In the genomic region with DNA sequence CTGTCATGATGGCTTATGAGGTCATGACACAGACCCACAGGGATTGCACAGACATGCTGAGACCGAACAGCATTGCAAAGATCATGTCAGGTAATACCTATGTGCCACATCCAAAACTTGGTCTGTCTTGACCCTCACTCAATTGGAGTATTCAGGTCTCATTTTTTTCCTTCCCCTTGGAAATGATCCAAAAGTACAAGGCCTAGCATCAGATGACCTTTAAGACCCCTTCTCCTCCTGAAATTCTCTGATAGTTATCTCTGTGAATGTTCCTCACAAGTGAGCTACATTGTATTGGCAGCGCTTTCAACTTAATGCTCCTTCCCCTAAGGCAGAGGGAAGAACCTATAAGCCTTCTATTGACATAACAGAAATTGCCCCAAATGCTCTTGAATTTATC, we compare ENCODE assay signal across 1 cellular context.
A peak's percentile ranks its signal among the peaks of the same experiment; 100 is the strongest.
TF ChIP-seq lines count a peak whose summit lies in the region.

No MANE protein-coding gene starts in this region.

TF ChIP-seq in K562, 482 proteins besides CTCF, POLR2A, EP300 and RAD21 (continued from another document and continues in another):
- TF ChIP-seq CUX1 (CRISPR knock-in tag; IDR thresholded peaks at IDR 0.05) (no peak), MXI1 (IDR thresholded peaks at IDR 0.05; ENCODE audit: low read depth, low read length) (no peak), MYBL2 (IDR thresholded peaks at IDR 0.05; ENCODE audit: low read depth) (no peak), MYBL2 (CRISPR knock-in tag; IDR thresholded peaks at IDR 0.05; ENCODE audit: borderline replicate concordance) (no peak), ZMIZ1 (IDR thresholded peaks at IDR 0.05; ENCODE audit: low read depth in 2 of 2, low read length in 2 of 2) (no peak), PURB (CRISPR knock-in tag; IDR thresholded peaks at IDR 0.05; ENCODE audit: low read depth) (no peak), RBM39 (optimal IDR thresholded peaks at IDR 0.05; ENCODE audit: low read depth, low read length) (no peak), EZH2 (IDR thresholded peaks at IDR 0.05; ENCODE audit: borderline replicate concordance, low read depth, low read length) (no peak), MBD2 (IDR thresholded peaks at IDR 0.05; ENCODE audit: borderline replicate concordance, low read depth) (no peak), PRMT5 (CRISPR knock-in tag; IDR thresholded peaks at IDR 0.05) (no peak), ZNF79 (CRISPR knock-in tag; IDR thresholded peaks at IDR 0.05; ENCODE audit: low read depth) (no peak), HLTF (IDR thresholded peaks at IDR 0.05) (no peak), MAFG (tag; conservative IDR thresholded peaks at IDR 0.05) (no peak), ZNF57 (CRISPR knock-in tag; IDR thresholded peaks at IDR 0.05) (no peak), CHCHD3 (CRISPR knock-in tag; IDR thresholded peaks at IDR 0.05) (no peak), GTF2B (IDR thresholded peaks at IDR 0.05; ENCODE audit: extremely low read depth, insufficient read length) (no peak), ZNF263 (CRISPR knock-in tag; IDR thresholded peaks at IDR 0.05; ENCODE audit: borderline replicate concordance) (no peak), ZKSCAN8 (CRISPR knock-in tag; IDR thresholded peaks at IDR 0.05) (no peak), CHD2 (IDR thresholded peaks at IDR 0.05; ENCODE audit: low read depth, low read length) (no peak), NFIC (IDR thresholded peaks at IDR 0.05) (peak; percentile 66), YY1 (IDR thresholded peaks at IDR 0.05; ENCODE audit: borderline replicate concordance in 1 of 3, control insufficient read depth in 1 of 3, extremely low read depth in 1 of 3, insufficient read depth in 3 of 3, insufficient read length in 1 of 3, insufficient replicate concordance in 2 of 3, low read depth in 1 of 3, low read length in 2 of 3) (no peak), FOXJ2 (tag; IDR thresholded peaks at IDR 0.05) (no peak), POLR3G (IDR thresholded peaks at IDR 0.05; ENCODE audit: extremely low read depth, insufficient read length, insufficient replicate concordance) (no peak), ID3 (CRISPR knock-in tag; IDR thresholded peaks at IDR 0.05) (no peak), ID3 (tag; IDR thresholded peaks at IDR 0.05) (peak; percentile 66; the same call in 1 of the 2 replicates), SETDB1 (IDR thresholded peaks at IDR 0.05; ENCODE audit: low read length) (no peak), KDM2B (CRISPR knock-in tag; IDR thresholded peaks at IDR 0.05) (no peak), FOSL1 (tag; conservative IDR thresholded peaks at IDR 0.05) (0 out of 2 replicates have a peak, but pooled peaks have one; percentile 17), NUFIP1 (IDR thresholded peaks at IDR 0.05; ENCODE audit: partially characterized antibody) (no peak), ELF2 (CRISPR knock-in tag; IDR thresholded peaks at IDR 0.05) (no peak), FOXA3 (CRISPR knock-in tag; conservative IDR thresholded peaks at IDR 0.05 in 1 of 2, IDR thresholded peaks at IDR 0.05 in 1 of 2) (peak in 1 of 2 experiments; percentile 33; a peak in 1 of 4 replicates), HCFC1 (IDR thresholded peaks at IDR 0.05; ENCODE audit: low read depth, low read length) (no peak), ZNF639 (CRISPR knock-in tag; conservative IDR thresholded peaks at IDR 0.05 in 1 of 2, IDR thresholded peaks at IDR 0.05 in 1 of 2) (0 out of 4 replicates have a peak, but pooled peaks of 1 of the 2 experiments have one; percentile 22), GABPA (tag; conservative IDR thresholded peaks at IDR 0.05; ENCODE audit: low read depth) (no peak), TGIF2 (CRISPR knock-in tag; IDR thresholded peaks at IDR 0.05) (no peak), SMAD4 (CRISPR knock-in tag; conservative IDR thresholded peaks at IDR 0.05) (0 out of 2 replicates have a peak, but pooled peaks have one; percentile 13), PCBP2 (IDR thresholded peaks at IDR 0.05; ENCODE audit: low read depth, low read length, poor library complexity, severe bottlenecking) (no peak)
- TF ChIP-seq, protein P1, sequence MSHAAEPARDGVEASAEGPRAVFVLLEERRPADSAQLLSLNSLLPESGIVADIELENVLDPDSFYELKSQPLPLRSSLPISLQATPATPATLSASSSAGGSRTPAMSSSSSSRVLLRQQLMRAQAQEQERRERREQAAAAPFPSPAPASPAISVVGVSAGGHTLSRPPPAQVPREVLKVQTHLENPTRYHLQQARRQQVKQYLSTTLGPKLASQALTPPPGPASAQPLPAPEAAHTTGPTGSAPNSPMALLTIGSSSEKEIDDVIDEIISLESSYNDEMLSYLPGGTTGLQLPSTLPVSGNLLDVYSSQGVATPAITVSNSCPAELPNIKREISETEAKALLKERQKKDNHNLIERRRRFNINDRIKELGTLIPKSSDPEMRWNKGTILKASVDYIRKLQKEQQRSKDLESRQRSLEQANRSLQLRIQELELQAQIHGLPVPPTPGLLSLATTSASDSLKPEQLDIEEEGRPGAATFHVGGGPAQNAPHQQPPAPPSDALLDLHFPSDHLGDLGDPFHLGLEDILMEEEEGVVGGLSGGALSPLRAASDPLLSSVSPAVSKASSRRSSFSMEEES (CRISPR knock-in tag; IDR thresholded peaks at IDR 0.05) = no peak
- TF ChIP-seq, protein P2, sequence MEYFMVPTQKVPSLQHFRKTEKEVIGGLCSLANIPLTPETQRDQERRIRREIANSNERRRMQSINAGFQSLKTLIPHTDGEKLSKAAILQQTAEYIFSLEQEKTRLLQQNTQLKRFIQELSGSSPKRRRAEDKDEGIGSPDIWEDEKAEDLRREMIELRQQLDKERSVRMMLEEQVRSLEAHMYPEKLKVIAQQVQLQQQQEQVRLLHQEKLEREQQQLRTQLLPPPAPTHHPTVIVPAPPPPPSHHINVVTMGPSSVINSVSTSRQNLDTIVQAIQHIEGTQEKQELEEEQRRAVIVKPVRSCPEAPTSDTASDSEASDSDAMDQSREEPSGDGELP (CRISPR knock-in tag; IDR thresholded peaks at IDR 0.05; ENCODE audit: borderline replicate concordance) = no peak
- TF ChIP-seq, protein P3, sequence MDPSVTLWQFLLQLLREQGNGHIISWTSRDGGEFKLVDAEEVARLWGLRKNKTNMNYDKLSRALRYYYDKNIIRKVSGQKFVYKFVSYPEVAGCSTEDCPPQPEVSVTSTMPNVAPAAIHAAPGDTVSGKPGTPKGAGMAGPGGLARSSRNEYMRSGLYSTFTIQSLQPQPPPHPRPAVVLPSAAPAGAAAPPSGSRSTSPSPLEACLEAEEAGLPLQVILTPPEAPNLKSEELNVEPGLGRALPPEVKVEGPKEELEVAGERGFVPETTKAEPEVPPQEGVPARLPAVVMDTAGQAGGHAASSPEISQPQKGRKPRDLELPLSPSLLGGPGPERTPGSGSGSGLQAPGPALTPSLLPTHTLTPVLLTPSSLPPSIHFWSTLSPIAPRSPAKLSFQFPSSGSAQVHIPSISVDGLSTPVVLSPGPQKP (CRISPR knock-in tag; IDR thresholded peaks at IDR 0.05) = no peak
- TF ChIP-seq, protein P4, sequence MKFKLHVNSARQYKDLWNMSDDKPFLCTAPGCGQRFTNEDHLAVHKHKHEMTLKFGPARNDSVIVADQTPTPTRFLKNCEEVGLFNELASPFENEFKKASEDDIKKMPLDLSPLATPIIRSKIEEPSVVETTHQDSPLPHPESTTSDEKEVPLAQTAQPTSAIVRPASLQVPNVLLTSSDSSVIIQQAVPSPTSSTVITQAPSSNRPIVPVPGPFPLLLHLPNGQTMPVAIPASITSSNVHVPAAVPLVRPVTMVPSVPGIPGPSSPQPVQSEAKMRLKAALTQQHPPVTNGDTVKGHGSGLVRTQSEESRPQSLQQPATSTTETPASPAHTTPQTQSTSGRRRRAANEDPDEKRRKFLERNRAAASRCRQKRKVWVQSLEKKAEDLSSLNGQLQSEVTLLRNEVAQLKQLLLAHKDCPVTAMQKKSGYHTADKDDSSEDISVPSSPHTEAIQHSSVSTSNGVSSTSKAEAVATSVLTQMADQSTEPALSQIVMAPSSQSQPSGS (CRISPR knock-in tag; IDR thresholded peaks at IDR 0.05) = no peak
